18 cellular contexts compared by ENCODE assay signal in the genomic region with DNA sequence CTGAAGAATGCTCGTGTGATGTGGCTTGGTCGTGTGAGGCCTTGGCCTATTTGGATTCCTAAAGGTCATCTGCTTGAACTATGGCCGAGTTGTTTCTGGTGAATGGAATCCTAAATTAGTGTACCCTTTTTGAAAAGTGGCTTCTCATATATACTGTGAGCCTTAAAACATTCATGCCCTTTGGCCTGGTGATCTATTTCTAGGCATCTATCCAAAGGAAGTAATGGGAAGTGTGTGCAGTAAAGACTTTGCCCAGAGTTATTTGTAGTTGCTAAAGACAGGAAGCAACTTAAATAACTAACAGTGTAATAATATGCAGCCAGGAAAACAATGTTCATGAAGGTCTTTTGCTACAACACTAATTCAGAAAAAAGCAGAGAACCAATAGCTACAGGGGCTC. TPM values are rescaled to one million over a fixed set of nuclear protein-coding genes. Genes with fewer than 3 reads are reported as not detected.
A peak's percentile ranks its signal among the peaks of the same experiment; 100 is the strongest.
DNase-seq lines count a peak whose midpoint lies in the region; ATAC-seq, FAIRE-seq and TF ChIP-seq lines count a peak whose summit lies in the region.
"Had no signal": no experiment of that assay in that cellular context is flagged by ENCODE, and none has a peak within 500 bp of the region (broad histone marks: within the 10 kb centered on the region; RNA-seq: fewer than 3 reads in every experiment).

No MANE protein-coding gene starts in this region.

- H3K9me3 ChIP-seq in left ventricle myocardium inferior (replicated peaks) = no peaks in the 10 kb centered on the region
- H3K9me3 ChIP-seq in small intestine (ENCODE audit: control insufficient read depth, low read depth) = no peaks in the 10 kb centered on the region
- H3K9me3 ChIP-seq: Peyer's patch had no signal

- H3K4me1 ChIP-seq in left ventricle myocardium inferior (peaks cover 61% of the 10 kb centered on the region), small intestine (ENCODE audit: control insufficient read depth in 2 of 2, insufficient read depth in 1 of 2, low read depth in 1 of 2, low read length in 1 of 2) (peaks cover 0 to 5% of the 10 kb centered on the region in 2 donors)

- intact Hi-C loops in left ventricle myocardium inferior (cut with micrococcal nuclease) (no loop called here), Right ventricle myocardium superior (cut with DNase I) (no loop called here), dorsolateral prefrontal cortex (cut with DNase I) (no loop called here)

- POLR2A ChIA-PET in GM10248 (lab: Yijun Ruan, JAX) = no interaction called here

- ATAC-seq in Right ventricle myocardium superior (ENCODE audit: poor library complexity) (no peak), left lobe of liver (peak; percentile 24), HG02852 (IDR thresholded peaks at IDR 0.05; ENCODE audit: unreplicated experiment) (no peak)

- CTCF ChIA-PET in GM10248 (lab: Yijun Ruan, JAX) = interaction anchor here (0.9 to 1.5 kb wide), 4 partner anchors 20 to 339 kb away, joined by 3 to 5 read pairs (median 3); no protein-coding TSS in a partner anchor

- WGBS in small intestine, 3 donors = 18 to 37% (median 34%) methylated on average over 3 of the region's 3 CpGs

- peaks cover 36% of the 10 kb centered on the region for H3K27me3 ChIP-seq in left ventricle myocardium inferior (ENCODE audit: low read depth)
- peaks cover 0 to 13% (median 0%) of the 10 kb centered on the region in 45 donors for H3K27me3 ChIP-seq in dorsolateral prefrontal cortex
- H3K27me3 ChIP-seq in small intestine (ENCODE audit: control insufficient read depth in 2 of 2, insufficient read depth in 2 of 2, low read length in 2 of 2) = peaks cover 0 to 19% of the 10 kb centered on the region in 2 donors

- H3K36me3 ChIP-seq in left ventricle myocardium inferior = no peaks in the 10 kb centered on the region
- H3K36me3 ChIP-seq in small intestine (ENCODE audit: control insufficient read depth in 2 of 2, insufficient read depth in 2 of 2, low read length in 2 of 2) = no peaks in the 10 kb centered on the region
- H3K36me3 ChIP-seq: Peyer's patch had no signal

- H3K27ac ChIP-seq in left ventricle myocardium inferior (replicated peaks) (peak overlapping the region; percentile 81), dorsolateral prefrontal cortex (no peak overlapping the region), small intestine (ENCODE audit: low read depth in 1 of 2, low read length in 1 of 2) (peak overlapping the region in 1 of 2 donors; percentile 42)
- H3K27ac ChIP-seq: 22Rv1, KMS-11, Peyer's patch had no signal

- H3K4me3 ChIP-seq in left ventricle myocardium inferior (no peak overlapping the region), dorsolateral prefrontal cortex (peak overlapping the region in 32 of 59 donors; percentile 7 to 84 (median 77)), small intestine (ENCODE audit: low read depth in 1 of 2, low read length in 2 of 2) (no peak overlapping the region)
- H3K4me3 ChIP-seq: Peyer's patch had no signal

- no peak for DNase-seq in left ventricle myocardium inferior
- DNase-seq in Right ventricle myocardium superior = no peak
- no peak for DNase-seq in dorsolateral prefrontal cortex
- DNase-seq in left lobe of liver (ENCODE audit: low spot score) = no peak
- DNase-seq in small intestine = peak; percentile 83
- no peak for DNase-seq in GM10248 (ENCODE audit: extremely low spot score)
- no peak for DNase-seq in dedifferentiated amniotic fluid mesenchymal stem cell (ENCODE audit: extremely low spot score)
- DNase-seq: H9, NCI-H1417 treated with DMSO at 0.1 percent for 48 hours, NCI-H1930, NCI-H2171, NCI-H446 treated with DMSO at 0.1 percent for 48 hours, NCI-H69, Peyer's patch had no signal

- FAIRE-seq in small intestine (lab: Jason Lieb, UNC) = no peak
- FAIRE-seq: G401.6 had no signal

- TF ChIP-seq CTCF in left ventricle myocardium inferior (IDR thresholded peaks at IDR 0.05; ENCODE audit: borderline replicate concordance) (no peak), dorsolateral prefrontal cortex (IDR thresholded peaks at IDR 0.05 in 54 of 56, conservative IDR thresholded peaks at IDR 0.05 in 2 of 56; ENCODE audit: low read depth in 1 of 56, partially characterized antibody in 56 of 56) (no peak), GM10248 (IDR thresholded peaks at IDR 0.05; ENCODE audit: control extremely low read depth, extremely low read depth, low read depth, missing control alignments) (no peak)

RNA-seq across cellular contexts. Expression of a gene that starts 3.0 kb away (rescaled TPM):
- 65.7 TPM for total RNA-seq in left ventricle myocardium inferior
- 30.8 TPM for total RNA-seq in Right ventricle myocardium superior
- total RNA-seq in dorsolateral prefrontal cortex = 100 to 1,000 TPM in 11 of 120 experiments, 10 to 100 TPM in 109; 39.7 to 119 (median 72.1) TPM
- 1.4 TPM for total RNA-seq in left lobe of liver
- 1 to 10 TPM in 2 of 3 donors, under 1 TPM in 1; 0.22 to 4.0 (median 1.6) TPM for polyA plus RNA-seq in small intestine
- total RNA-seq: H9 had no signal

Comparison
In these comparisons a context has a peak if more than half of its experiments do, and no peak if none do; other contexts are left out.
1. H3K4me3 ChIP-seq: peak in dorsolateral prefrontal cortex (32 of 59); none in left ventricle myocardium inferior (single experiment) and small intestine (0 of 2).
2. RNA of a gene that starts 3.0 kb away (total RNA-seq): 39.7 to 119 TPM in dorsolateral prefrontal cortex, 65.7 TPM in left ventricle myocardium inferior (single experiment) and 30.8 TPM in Right ventricle myocardium superior (single experiment); 1.4 TPM in left lobe of liver (single experiment); every median in the first group is over 10 times any median in the second.